ENCODE assay signal across 8 cellular contexts in genomic region chr1:84301759-84302380, GRCh38. TPM values are rescaled to one million over a fixed set of nuclear protein-coding genes. Genes with fewer than 3 reads are reported as not detected.
DNase-seq lines count a peak whose midpoint lies in the region; ATAC-seq and TF ChIP-seq lines count a peak whose summit lies in the region.

No MANE protein-coding gene starts in this region.

- H3K4me3 ChIP-seq in heart left ventricle (peak overlapping the region; percentile 6 to 60 (median 45)), mononuclear cell (ENCODE audit: low read length) (peak overlapping the region; percentile 24), vagina (peak overlapping the region; percentile 7 to 16)

- H3K27me3 ChIP-seq in heart left ventricle: no peaks in the 10 kb centered on the region
- H3K27me3 ChIP-seq in mononuclear cell (ENCODE audit: insufficient read depth, low read length): no peaks in the 10 kb centered on the region
- no peaks in the 10 kb centered on the region for H3K27me3 ChIP-seq in vagina

- TF ChIP-seq POLR2A in heart left ventricle (IDR thresholded peaks at IDR 0.05): no peak
- TF ChIP-seq POLR2A in vagina (IDR thresholded peaks at IDR 0.05): no peak

- TF ChIP-seq CTCF in heart left ventricle (IDR thresholded peaks at IDR 0.05) (no peak), vagina (IDR thresholded peaks at IDR 0.05) (no peak)

- H3K27ac ChIP-seq in heart left ventricle (peak overlapping the region in 9 of 12 donors; percentile 8 to 83 (median 51)), vagina (no peak overlapping the region)

- H3K36me3 Mint-ChIP-seq in activated naive CD8-positive, alpha-beta T cell treated with anti-CD3 and anti-CD28 coated beads, Interleukin-2, amount 10 ng/mL, durations not matched to agents 7 days and 5 days: peaks cover 4% of the 10 kb centered on the region

- H3K27ac Mint-ChIP-seq in activated naive CD8-positive, alpha-beta T cell treated with anti-CD3 and anti-CD28 coated beads, Interleukin-2, amount 10 ng/mL, durations not matched to agents 7 days and 5 days: peak overlapping the region; percentile 79

- WGBS in heart left ventricle, 4 donors: 6 to 17% (median 11%) methylated on average over 6 of the region's 6 CpGs

- peak overlapping the region; percentile 88 for H3K4me3 Mint-ChIP-seq in activated naive CD8-positive, alpha-beta T cell treated with anti-CD3 and anti-CD28 coated beads, Interleukin-2, amount 10 ng/mL, durations not matched to agents 7 days and 5 days

- H3K36me3 ChIP-seq in heart left ventricle (no peaks in the 10 kb centered on the region), vagina (no peaks in the 10 kb centered on the region)

- DNase-seq in heart left ventricle: no peak
- DNase-seq in left cardiac atrium: no peak
- no peak for DNase-seq in activated naive CD8-positive, alpha-beta T cell treated with anti-CD3 and anti-CD28 coated beads, Interleukin-2, amount 10 ng/mL, durations not matched to agents 7 days and 5 days
- no peak for DNase-seq in vagina (ENCODE audit: extremely low spot score in 2 of 2)
- no peak for DNase-seq in RPMI8226

- POLR2A ChIA-PET in activated naive CD8-positive, alpha-beta T cell treated with anti-CD3 and anti-CD28 coated beads, Interleukin-2, amount 10 ng/mL, durations not matched to agents 7 days and 5 days (lab: Charles Lee): interaction anchor here (0.7 to 3.4 kb wide), 4 partner anchors 132 to 223 kb away, joined by 3 to 21 read pairs (median 4); partner anchors contain the start of genes GNG5, PRKACB and SPATA1

- H3K9me3 ChIP-seq in heart left ventricle: peaks cover 0 to 1% (median 0%) of the 10 kb centered on the region in 12 donors
- H3K9me3 ChIP-seq in mononuclear cell (ENCODE audit: low read depth, low read length): no peaks in the 10 kb centered on the region
- H3K9me3 ChIP-seq in vagina: no peaks in the 10 kb centered on the region

- H3K4me1 ChIP-seq in heart left ventricle (peaks cover 0 to 45% (median 27%) of the 10 kb centered on the region in 12 donors), mononuclear cell (ENCODE audit: insufficient read depth, low read length) (peaks cover 36% of the 10 kb centered on the region), vagina (peaks cover 20% of the 10 kb centered on the region)

- peaks cover 35% of the 10 kb centered on the region for H3K4me1 Mint-ChIP-seq in activated naive CD8-positive, alpha-beta T cell treated with anti-CD3 and anti-CD28 coated beads, Interleukin-2, amount 10 ng/mL, durations not matched to agents 7 days and 5 days

- H3K9me3 Mint-ChIP-seq in activated naive CD8-positive, alpha-beta T cell treated with anti-CD3 and anti-CD28 coated beads, Interleukin-2, amount 10 ng/mL, durations not matched to agents 7 days and 5 days: peaks cover under 1% of the 10 kb centered on the region

- H3K27me3 Mint-ChIP-seq in activated naive CD8-positive, alpha-beta T cell treated with anti-CD3 and anti-CD28 coated beads, Interleukin-2, amount 10 ng/mL, durations not matched to agents 7 days and 5 days: peaks cover 5% of the 10 kb centered on the region

- no peak for ATAC-seq in heart left ventricle
- ATAC-seq in left cardiac atrium: no peak
- no peak for ATAC-seq in activated naive CD8-positive, alpha-beta T cell treated with anti-CD3 and anti-CD28 coated beads, Interleukin-2, amount 10 ng/mL, durations not matched to agents 7 days and 5 days (ENCODE audit: low read depth)
- no peak for ATAC-seq in GM21515 (IDR thresholded peaks at IDR 0.05; ENCODE audit: unreplicated experiment)
- ATAC-seq in HG03025 (IDR thresholded peaks at IDR 0.05; ENCODE audit: low FRiP score, unreplicated experiment): no peak

- intact Hi-C loops in heart left ventricle (cut with DNase I): loop anchor here in 4 of 10 donors (5.0 to 10.0 kb wide), 3 partner anchors 75 to 393 kb away; partner anchors contain the start of gene SSX2IP (in 1 of the 4)
- intact Hi-C loops in left cardiac atrium (cut with DNase I): no loop called here
- intact Hi-C loops in vagina (cut with DNase I): no loop called here

RNA-seq across cellular contexts. Expression of gene SAMD13, which starts 0.4 kb away (rescaled TPM):
- 1 to 10 TPM in 7 of 9 donors, under 1 TPM in 1, not detected in 1; 0.40 to 3.0 (median 1.7) TPM for total RNA-seq in heart left ventricle
- polyA plus RNA-seq in heart left ventricle: under 1 TPM; 0.42 to 0.84 TPM
- total RNA-seq in left cardiac atrium: 1 to 10 TPM in 1 of 2 donors, under 1 TPM in 1; 0.50 to 1.1 TPM
- 1 to 10 TPM in 1 of 2 experiments, under 1 TPM in 1; 0.77 to 1.2 TPM for total RNA-seq in activated naive CD8-positive, alpha-beta T cell treated with anti-CD3 and anti-CD28 coated beads, Interleukin-2, amount 10 ng/mL, durations not matched to agents 7 days and 5 days
- total RNA-seq in mononuclear cell: 0.31 TPM
- not detected for total RNA-seq in vagina
